In genomic region chr7:31146026-31146425, GRCh38 we compare ENCODE assay signal across 35 cellular contexts.
"Had no signal": no experiment of that assay in that cellular context is flagged by ENCODE, and none has a peak within 500 bp of the region (broad histone marks: within the 10 kb centered on the region; RNA-seq: fewer than 3 reads in every experiment).

No MANE protein-coding gene starts in this region.

- H3K27me3 ChIP-seq: brain microvascular endothelial cell, cardiac muscle cell had no signal

- H3K36me3 ChIP-seq: brain microvascular endothelial cell, cardiac muscle cell had no signal

- H2AFZ ChIP-seq: PC-9 had no signal

- DNase-seq: activated B cell treated with CpG ODN at 0.5 μM for 24 hours; activated CD4-positive, alpha-beta T cell treated with anti-CD3 and anti-CD28 coated beads for 4 hours; activated CD4-positive, alpha-beta T cell treated with anti-CD3 and anti-CD28 coated beads, Interleukin-2, amount 50 U/mL, for 4 hours; activated CD4-positive, CD25-positive, alpha-beta regulatory T cell treated with anti-CD3 and anti-CD28 coated beads, Interleukin-2, amount 50 U/mL, for 72 hours; activated CD8-positive, alpha-beta T cell treated with anti-CD3 and anti-CD28 coated beads for 36 hours; activated effector memory CD4-positive, alpha-beta T cell treated with anti-CD3 and anti-CD28 coated beads, Interleukin-2, amount 50 U/mL, for 16 hours; activated naive CD4-positive, alpha-beta T cell; activated naive CD4-positive, alpha-beta T cell treated with anti-CD3 and anti-CD28 coated beads, Interleukin-2, amount 50 U/mL, for 16 hours; activated naive CD8-positive, alpha-beta T cell treated with anti-CD3 and anti-CD28 coated beads for 36 hours; activated T-cell treated with anti-CD3 and anti-CD28 coated beads, Interleukin-2, amount 50 U/mL, for 1 hour; activated T-cell treated with anti-CD3 and anti-CD28 coated beads, Interleukin-2, amount 50 U/mL, for 72 hours; amniotic stem cell; aorta; brain microvascular endothelial cell; KG1; NCI-H1092 treated with DMSO at 0.1 percent for 48 hours; NCI-H146; NCI-H187; NCI-H2029 treated with DMSO at 0.1 percent for 48 hours; NCI-H2107; NCI-H2171; NCI-H510A; NCI-H526; NCI-H748 treated with DMSO at 0.1 percent for 48 hours; NK-92 treated with Interleukin-12 subunit alpha and Interleukin-12 subunit beta, amount 100 ng/mL, for 24 hours; Right ventricle myocardium superior; SW 1271; T-helper 1 cell; T-helper 2 cell; T-helper 9 cell had no signal

- H3K27ac ChIP-seq: brain microvascular endothelial cell, cardiac muscle cell, PC-9, RWPE1, VCaP had no signal

- H3K4me2 ChIP-seq: PC-9 had no signal

- ATAC-seq: activated CD8-positive, alpha-beta T cell treated with anti-CD3 and anti-CD28 coated beads for 36 hours; activated T-cell treated with anti-CD3 and anti-CD28 coated beads, Interleukin-2, amount 50 U/mL, for 72 hours; activated T-helper 17 cell treated with anti-CD3 and anti-CD28 coated beads, Interleukin-2, amount 50 U/mL, for 72 hours had no signal

- H3K4me3 ChIP-seq: cardiac muscle cell, PC-9 had no signal
